Comparison of ENCODE assay signal across 27 cellular contexts in the genomic region with DNA sequence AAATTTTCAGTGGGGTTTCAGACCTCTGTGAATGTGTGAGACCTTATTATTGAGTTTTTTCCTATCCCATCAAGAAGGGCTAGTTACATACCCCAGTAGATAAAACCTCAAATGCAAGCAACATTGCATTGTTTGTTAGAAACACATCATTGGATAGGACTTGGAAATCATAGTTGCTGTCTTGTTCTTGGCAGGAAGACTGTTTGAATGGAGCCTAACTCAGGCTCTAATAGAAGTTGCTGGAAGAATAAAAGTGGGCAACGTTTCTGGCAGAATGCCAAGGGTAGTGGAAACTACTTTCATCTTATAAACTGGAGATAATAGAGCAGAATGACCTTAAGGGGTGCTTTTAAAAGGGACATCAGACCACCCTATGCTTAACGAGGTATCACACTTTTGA. TPM values are rescaled to one million over a fixed set of nuclear protein-coding genes. Genes with fewer than 3 reads are reported as not detected.
DNase-seq lines count a peak whose midpoint lies in the region; ATAC-seq, FAIRE-seq and TF ChIP-seq lines count a peak whose summit lies in the region.
"Had no signal": no experiment of that assay in that cellular context is flagged by ENCODE, and none has a peak within 500 bp of the region (broad histone marks: within the 10 kb centered on the region; RNA-seq: fewer than 3 reads in every experiment).

No MANE protein-coding gene starts in this region.

- WGBS in A549 (ENCODE audit: missing lambda C conversion rate) = 42% methylated on average over 2 of the region's 2 CpGs

- no peak for ATAC-seq in A549
- ATAC-seq in HG02970 (IDR thresholded peaks at IDR 0.05; ENCODE audit: low FRiP score, unreplicated experiment) = no peak
- ATAC-seq: activated CD4-positive, alpha-beta T cell treated with anti-CD3 and anti-CD28 coated beads for 36 hours; activated CD8-positive, alpha-beta T cell treated with anti-CD3 and anti-CD28 coated beads for 36 hours; Right ventricle myocardium inferior had no signal

- no peak for DNase-seq in A549 (ENCODE audit: low read depth in 1 of 2, low spot score in 1 of 2)
- peak; percentile 61 for DNase-seq in M059J (ENCODE audit: low read depth)
- DNase-seq in SJSA1 (ENCODE audit: low read depth in 1 of 2, low spot score in 2 of 2) = no peak
- peak; percentile 8 for DNase-seq in fibroblast of peridontal ligament (ENCODE audit: extremely low read depth)
- DNase-seq in RPMI8226 = no peak
- no peak for DNase-seq in activated gamma-delta T cell (lab: John Stamatoyannopoulos, UW)
- DNase-seq in islet precursor cell = no peak
- DNase-seq: activated CD4-positive, alpha-beta T cell treated with anti-CD3 and anti-CD28 coated beads for 36 hours; activated CD8-positive, alpha-beta T cell treated with anti-CD3 and anti-CD28 coated beads for 36 hours; activated naive CD4-positive, alpha-beta T cell treated with anti-CD3 and anti-CD28 coated beads, Interleukin-2, amount 10 ng/mL, durations not matched to agents 7 days and 5 days; adrenal gland; CD4-positive, alpha-beta T cell; hypothalamus; immature natural killer cell; left ventricle myocardium inferior; NCI-H1436 treated with DMSO at 0.1 percent for 48 hours; posterior cingulate gyrus; stimulated activated CD8-positive, alpha-beta memory T cell treated with anti-CD3 and anti-CD28 coated beads, Interleukin-4, amount 100 ng/mL, for 48 hours had no signal

- H3K27ac ChIP-seq in A549 = peak overlapping the region; percentile 24 to 84
- H3K27ac ChIP-seq in SJSA1 = peak overlapping the region; percentile 58
- H3K27ac ChIP-seq: adrenal gland, left ventricle myocardium inferior, right atrium auricular region, thoracic aorta had no signal

- TF ChIP-seq CTCF in A549 (IDR thresholded peaks at IDR 0.05) = no peak

- TF ChIP-seq POLR2A in A549 (IDR thresholded peaks at IDR 0.05; ENCODE audit: low read length) = no peak

- peak overlapping the region; percentile 9; the same call in 1 of the 3 replicates for H3K4me2 ChIP-seq in A549

- POLR2A ChIA-PET in A549 (lab: Yijun Ruan, JAX) = interaction anchor here (0.9 to 1.3 kb wide), 3 partner anchors 12 to 250 kb away, joined by 4 to 10 read pairs (median 6); a partner anchor contains a TSS

- no peaks in the 10 kb centered on the region for H3K9me3 ChIP-seq in A549
- H3K9me3 ChIP-seq in SJSA1 (replicated peaks) = no peaks in the 10 kb centered on the region; the same call in 1 of the 2 replicates
- H3K9me3 ChIP-seq: adrenal gland, left ventricle myocardium inferior, right atrium auricular region, thoracic aorta had no signal

- H3K4me1 ChIP-seq in A549 (peaks cover 38% of the 10 kb centered on the region), SJSA1 (replicated peaks) (peaks cover 30% of the 10 kb centered on the region)
- H3K4me1 ChIP-seq: adrenal gland, left ventricle myocardium inferior, right atrium auricular region had no signal

- peak; percentile 46 for FAIRE-seq in A549 (lab: Jason Lieb, UNC)
- FAIRE-seq: A204.1, bronchial epithelial cell, H1 had no signal

- no peak for TF ChIP-seq EP300 in A549 (IDR thresholded peaks at IDR 0.05)

- H3K4me3 ChIP-seq in A549 (no peak overlapping the region), SJSA1 (no peak overlapping the region)
- H3K4me3 ChIP-seq: adrenal gland, left ventricle myocardium inferior, right atrium auricular region, thoracic aorta had no signal

- H3K36me3 ChIP-seq in SJSA1 = no peaks in the 10 kb centered on the region
- H3K36me3 ChIP-seq: adrenal gland, left ventricle myocardium inferior, right atrium auricular region, thoracic aorta had no signal

- CTCF ChIA-PET in A549 (lab: Yijun Ruan, JAX) = interaction anchor here (1.0 to 4.7 kb wide), 4 partner anchors 8 to 46 kb away, joined by 3 to 17 read pairs (median 3); no protein-coding TSS in a partner anchor

- H3K27me3 ChIP-seq in SJSA1 (replicated peaks) = no peaks in the 10 kb centered on the region
- H3K27me3 ChIP-seq: adrenal gland, right atrium auricular region had no signal

- no peak for TF ChIP-seq RAD21 in A549 (conservative IDR thresholded peaks at IDR 0.05 in 1 of 2, IDR thresholded peaks at IDR 0.05 in 1 of 2)

TF ChIP-seq in A549, 52 proteins besides CTCF, POLR2A, EP300 and RAD21:
- TF ChIP-seq, protein P1, sequence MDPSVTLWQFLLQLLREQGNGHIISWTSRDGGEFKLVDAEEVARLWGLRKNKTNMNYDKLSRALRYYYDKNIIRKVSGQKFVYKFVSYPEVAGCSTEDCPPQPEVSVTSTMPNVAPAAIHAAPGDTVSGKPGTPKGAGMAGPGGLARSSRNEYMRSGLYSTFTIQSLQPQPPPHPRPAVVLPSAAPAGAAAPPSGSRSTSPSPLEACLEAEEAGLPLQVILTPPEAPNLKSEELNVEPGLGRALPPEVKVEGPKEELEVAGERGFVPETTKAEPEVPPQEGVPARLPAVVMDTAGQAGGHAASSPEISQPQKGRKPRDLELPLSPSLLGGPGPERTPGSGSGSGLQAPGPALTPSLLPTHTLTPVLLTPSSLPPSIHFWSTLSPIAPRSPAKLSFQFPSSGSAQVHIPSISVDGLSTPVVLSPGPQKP (IDR thresholded peaks at IDR 0.05; ENCODE audit: low read depth, low read length) = no peak
- TF ChIP-seq BHLHE40 (IDR thresholded peaks at IDR 0.05; ENCODE audit: low read depth, low read length) = no peak
- no peak for TF ChIP-seq CHD4 (IDR thresholded peaks at IDR 0.05; ENCODE audit: borderline replicate concordance)
- no peak for TF ChIP-seq KDM5A (IDR thresholded peaks at IDR 0.05)
- no peak for TF ChIP-seq NR3C1 (IDR thresholded peaks at IDR 0.05)
- TF ChIP-seq, protein P2, sequence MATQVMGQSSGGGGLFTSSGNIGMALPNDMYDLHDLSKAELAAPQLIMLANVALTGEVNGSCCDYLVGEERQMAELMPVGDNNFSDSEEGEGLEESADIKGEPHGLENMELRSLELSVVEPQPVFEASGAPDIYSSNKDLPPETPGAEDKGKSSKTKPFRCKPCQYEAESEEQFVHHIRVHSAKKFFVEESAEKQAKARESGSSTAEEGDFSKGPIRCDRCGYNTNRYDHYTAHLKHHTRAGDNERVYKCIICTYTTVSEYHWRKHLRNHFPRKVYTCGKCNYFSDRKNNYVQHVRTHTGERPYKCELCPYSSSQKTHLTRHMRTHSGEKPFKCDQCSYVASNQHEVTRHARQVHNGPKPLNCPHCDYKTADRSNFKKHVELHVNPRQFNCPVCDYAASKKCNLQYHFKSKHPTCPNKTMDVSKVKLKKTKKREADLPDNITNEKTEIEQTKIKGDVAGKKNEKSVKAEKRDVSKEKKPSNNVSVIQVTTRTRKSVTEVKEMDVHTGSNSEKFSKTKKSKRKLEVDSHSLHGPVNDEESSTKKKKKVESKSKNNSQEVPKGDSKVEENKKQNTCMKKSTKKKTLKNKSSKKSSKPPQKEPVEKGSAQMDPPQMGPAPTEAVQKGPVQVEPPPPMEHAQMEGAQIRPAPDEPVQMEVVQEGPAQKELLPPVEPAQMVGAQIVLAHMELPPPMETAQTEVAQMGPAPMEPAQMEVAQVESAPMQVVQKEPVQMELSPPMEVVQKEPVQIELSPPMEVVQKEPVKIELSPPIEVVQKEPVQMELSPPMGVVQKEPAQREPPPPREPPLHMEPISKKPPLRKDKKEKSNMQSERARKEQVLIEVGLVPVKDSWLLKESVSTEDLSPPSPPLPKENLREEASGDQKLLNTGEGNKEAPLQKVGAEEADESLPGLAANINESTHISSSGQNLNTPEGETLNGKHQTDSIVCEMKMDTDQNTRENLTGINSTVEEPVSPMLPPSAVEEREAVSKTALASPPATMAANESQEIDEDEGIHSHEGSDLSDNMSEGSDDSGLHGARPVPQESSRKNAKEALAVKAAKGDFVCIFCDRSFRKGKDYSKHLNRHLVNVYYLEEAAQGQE (IDR thresholded peaks at IDR 0.05) = no peak
- TF ChIP-seq, protein P3, sequence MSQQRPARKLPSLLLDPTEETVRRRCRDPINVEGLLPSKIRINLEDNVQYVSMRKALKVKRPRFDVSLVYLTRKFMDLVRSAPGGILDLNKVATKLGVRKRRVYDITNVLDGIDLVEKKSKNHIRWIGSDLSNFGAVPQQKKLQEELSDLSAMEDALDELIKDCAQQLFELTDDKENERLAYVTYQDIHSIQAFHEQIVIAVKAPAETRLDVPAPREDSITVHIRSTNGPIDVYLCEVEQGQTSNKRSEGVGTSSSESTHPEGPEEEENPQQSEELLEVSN (IDR thresholded peaks at IDR 0.05; ENCODE audit: borderline replicate concordance, low read depth) = no peak
- no peak for TF ChIP-seq KDM1A (IDR thresholded peaks at IDR 0.05; ENCODE audit: low read depth)
- TF ChIP-seq NFE2L2 (conservative IDR thresholded peaks at IDR 0.05; ENCODE audit: low read length) = no peak
- TF ChIP-seq, protein P4, sequence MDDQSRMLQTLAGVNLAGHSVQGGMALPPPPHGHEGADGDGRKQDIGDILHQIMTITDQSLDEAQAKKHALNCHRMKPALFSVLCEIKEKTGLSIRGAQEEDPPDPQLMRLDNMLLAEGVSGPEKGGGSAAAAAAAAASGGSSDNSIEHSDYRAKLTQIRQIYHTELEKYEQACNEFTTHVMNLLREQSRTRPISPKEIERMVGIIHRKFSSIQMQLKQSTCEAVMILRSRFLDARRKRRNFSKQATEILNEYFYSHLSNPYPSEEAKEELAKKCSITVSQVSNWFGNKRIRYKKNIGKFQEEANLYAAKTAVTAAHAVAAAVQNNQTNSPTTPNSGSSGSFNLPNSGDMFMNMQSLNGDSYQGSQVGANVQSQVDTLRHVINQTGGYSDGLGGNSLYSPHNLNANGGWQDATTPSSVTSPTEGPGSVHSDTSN (IDR thresholded peaks at IDR 0.05) = no peak
- TF ChIP-seq HOXB13 (CRISPR knock-in tag; IDR thresholded peaks at IDR 0.05; ENCODE audit: low read depth) = no peak

RNA-seq across cellular contexts. Expression of a gene that starts 9.8 kb away (rescaled TPM):
- 25.7 and 27.9 TPM in 2 replicates for polyA plus RNA-seq in A549 (2011; rRNA removed)
- polyA plus RNA-seq in A549 (2012; cell fraction: cytosol; rRNA removed) = 23.9 and 24.1 TPM in 2 replicates
- polyA plus RNA-seq in A549 (2012; cell fraction: nucleus; rRNA removed) = 35.0 and 41.7 TPM in 2 replicates
- polyA plus RNA-seq in A549 (2017; fragmentation: RNase III; extraction: RNeasy Plus Mini Kit Qiagen cat#74134 plus additional on column Dnase treatment) = 7.7 to 13.4 TPM (median 10.9 TPM) in 3 replicates
- polyA minus RNA-seq in A549 (2011; rRNA and poly(A)+ RNA removed) = 11.5 and 12.7 TPM in 2 replicates
- total RNA-seq in M059J (2014; rRNA removed; shearing (Covaris generic)) = 7.5 and 8.1 TPM in 2 replicates
- total RNA-seq in SJSA1 (2014; rRNA removed; shearing (Covaris generic)) = 3.8 and 4.4 TPM in 2 replicates
- total RNA-seq: activated CD4-positive, alpha-beta T cell treated with anti-CD3 and anti-CD28 coated beads for 36 hours; activated CD8-positive, alpha-beta T cell treated with anti-CD3 and anti-CD28 coated beads for 36 hours; CD4-positive, alpha-beta T cell; H1; mesenteric fat pad; Right ventricle myocardium inferior; T-helper 2 cell treated with Interferon-gamma antibody and Interleukin-4, amounts not matched to agents 100 ng/mL and 5 ng/mL, for 36 hours had no signal
- polyA plus RNA-seq: immature natural killer cell had no signal

Comparison
In these comparisons a context has a peak if more than half of its experiments do, and no peak if none do; other contexts are left out.
1. DNase-seq: peak in M059J (single experiment) and fibroblast of peridontal ligament (single experiment); none in A549 (0 of 2), SJSA1 (0 of 2), RPMI8226 (single experiment), activated gamma-delta T cell (single experiment) and islet precursor cell (single experiment).